35 cellular contexts compared by ENCODE assay signal in genomic region chr14:94751321-94751720, GRCh38. TPM values are rescaled to one million over a fixed set of nuclear protein-coding genes. Genes with fewer than 3 reads are reported as not detected.
"Had no signal": no experiment of that assay in that cellular context is flagged by ENCODE, and none has a peak within 500 bp of the region (broad histone marks: within the 10 kb centered on the region; RNA-seq: fewer than 3 reads in every experiment).

No MANE protein-coding gene starts in this region.

- H3K27ac ChIP-seq: hepatocyte, neutrophil, parathyroid adenoma, right atrium auricular region, right lobe of liver, uterus had no signal

- H3K9me3 ChIP-seq: heart right ventricle, left ventricle myocardium inferior, mucosa of descending colon, neutrophil, right atrium auricular region, right lobe of liver, tibial nerve, uterus had no signal

- H3K27me3 Mint-ChIP-seq: stimulated activated memory B cell treated with anti-CD40 and anti-IgM and Interleukin-4, amounts not matched to agents 10 μg/mL and 1 μg/mL and 100 μg/mL, for 72 hours had no signal

- H3K79me2 ChIP-seq: hepatocyte, parathyroid adenoma had no signal

- H3K27ac Mint-ChIP-seq: naive thymus-derived CD4-positive, alpha-beta T cell; natural killer cell treated with Interleukin-12 subunit alpha and Interleukin-12 subunit beta and Interleukin-15 and Interleukin-18, amount 100 ng/mL, for 72 hours; progenitor cell of endocrine pancreas; stimulated activated memory B cell treated with anti-CD40 and anti-IgM and Interleukin-4, amounts not matched to agents 10 μg/mL and 1 μg/mL and 100 μg/mL, for 72 hours; type B pancreatic cell had no signal

- H3K36me3 Mint-ChIP-seq: naive thymus-derived CD4-positive, alpha-beta T cell; natural killer cell treated with Interleukin-12 subunit alpha and Interleukin-12 subunit beta and Interleukin-15 and Interleukin-18, amount 100 ng/mL, for 72 hours; stimulated activated memory B cell treated with anti-CD40 and anti-IgM and Interleukin-4, amounts not matched to agents 10 μg/mL and 1 μg/mL and 100 μg/mL, for 72 hours; type B pancreatic cell had no signal

- H3K9me3 Mint-ChIP-seq: natural killer cell treated with Interleukin-12 subunit alpha and Interleukin-12 subunit beta and Interleukin-15 and Interleukin-18, amount 100 ng/mL, for 72 hours; stimulated activated naive CD8-positive, alpha-beta T cell treated with anti-CD3 and anti-CD28 coated beads, Interleukin-15, amount 100 ng/mL, for 72 hours; type B pancreatic cell had no signal

- H3K4me3 ChIP-seq: heart right ventricle, hepatocyte, left ventricle myocardium inferior, lung, mucosa of descending colon, right atrium auricular region, right lobe of liver, tibial nerve, uterus had no signal

- H3K4me1 Mint-ChIP-seq: naive thymus-derived CD4-positive, alpha-beta T cell; stimulated activated memory B cell treated with anti-CD40 and anti-IgM and Interleukin-4, amounts not matched to agents 10 μg/mL and 1 μg/mL and 100 μg/mL, for 72 hours; stimulated activated naive CD8-positive, alpha-beta T cell treated with anti-CD3 and anti-CD28 coated beads, Interleukin-15, amount 100 ng/mL, for 72 hours had no signal

- H3K36me3 ChIP-seq: heart right ventricle, left ventricle myocardium inferior, neutrophil, right atrium auricular region, right lobe of liver, tibial nerve, uterus had no signal

- DNase-seq: heart right ventricle; islet precursor cell; left ventricle myocardium inferior; mesendoderm; midbrain; mucosa of descending colon; naive thymus-derived CD4-positive, alpha-beta T cell; occipital lobe; right lobe of liver; small intestine; stimulated activated CD4-positive, alpha-beta T cell treated with anti-CD3 and anti-CD28 coated beads, Interleukin-1b, Interleukin-23, amount 100 ng/mL, for 48 hours; stimulated activated CD4-positive, alpha-beta T cell treated with anti-CD3 and anti-CD28 coated beads, Interleukin-2, amount 100 ng/mL, for 48 hours; stimulated activated CD4-positive, alpha-beta T cell treated with anti-CD3 and anti-CD28 coated beads, Interleukin-4, amount 100 ng/mL, for 4 hours; stimulated activated CD8-positive, alpha-beta memory T cell treated with anti-CD3 and anti-CD28 coated beads, Interleukin-4, amount 100 ng/mL, for 48 hours; stimulated activated naive CD4-positive, alpha-beta T cell treated with Interleukin-2 at 50 U/mL for 16 hours; stimulated activated naive CD8-positive, alpha-beta T cell treated with anti-CD3 and anti-CD28 coated beads, Interleukin-15, amount 100 ng/mL, for 72 hours; substantia nigra; uterus had no signal

- H3K4me1 ChIP-seq: left ventricle myocardium inferior, parathyroid adenoma, right atrium auricular region, right lobe of liver, uterus had no signal

- ATAC-seq: heart right ventricle; mucosa of descending colon; naive thymus-derived CD4-positive, alpha-beta T cell; stimulated activated memory B cell treated with anti-CD40 and anti-IgM and Interleukin-4, amounts not matched to agents 10 μg/mL and 1 μg/mL and 100 μg/mL, for 72 hours; stimulated activated naive CD8-positive, alpha-beta T cell treated with anti-CD3 and anti-CD28 coated beads, Interleukin-15, amount 100 ng/mL, for 72 hours had no signal

- H3K4me2 ChIP-seq: hepatocyte had no signal

- H3K9ac ChIP-seq: parathyroid adenoma had no signal

- H3K27me3 ChIP-seq: right atrium auricular region, right lobe of liver, tibial nerve, uterus had no signal

- H3K4me3 Mint-ChIP-seq: naive thymus-derived CD4-positive, alpha-beta T cell; natural killer cell treated with Interleukin-12 subunit alpha and Interleukin-12 subunit beta and Interleukin-15 and Interleukin-18, amount 100 ng/mL, for 72 hours; stimulated activated memory B cell treated with anti-CD40 and anti-IgM and Interleukin-4, amounts not matched to agents 10 μg/mL and 1 μg/mL and 100 μg/mL, for 72 hours; stimulated activated naive CD8-positive, alpha-beta T cell treated with anti-CD3 and anti-CD28 coated beads, Interleukin-15, amount 100 ng/mL, for 72 hours; type B pancreatic cell had no signal

- H2AFZ ChIP-seq: hepatocyte, parathyroid adenoma had no signal

RNA-seq across cellular contexts. Expression of gene GSC, which starts 18.6 kb away (rescaled TPM):
- total RNA-seq: kidney epithelial cell; mucosa of descending colon; myocyte; naive thymus-derived CD4-positive, alpha-beta T cell; natural killer cell treated with Interleukin-12 subunit alpha and Interleukin-12 subunit beta and Interleukin-15 and Interleukin-18, amount 100 ng/mL, for 72 hours; occipital lobe; osteocyte; progenitor cell of endocrine pancreas; pulmonary artery endothelial cell; renal cortical epithelial cell; right lobe of liver; temporal lobe; ureter had no signal
